Comparison of ENCODE assay signal across 9 cellular contexts in the genomic region with DNA sequence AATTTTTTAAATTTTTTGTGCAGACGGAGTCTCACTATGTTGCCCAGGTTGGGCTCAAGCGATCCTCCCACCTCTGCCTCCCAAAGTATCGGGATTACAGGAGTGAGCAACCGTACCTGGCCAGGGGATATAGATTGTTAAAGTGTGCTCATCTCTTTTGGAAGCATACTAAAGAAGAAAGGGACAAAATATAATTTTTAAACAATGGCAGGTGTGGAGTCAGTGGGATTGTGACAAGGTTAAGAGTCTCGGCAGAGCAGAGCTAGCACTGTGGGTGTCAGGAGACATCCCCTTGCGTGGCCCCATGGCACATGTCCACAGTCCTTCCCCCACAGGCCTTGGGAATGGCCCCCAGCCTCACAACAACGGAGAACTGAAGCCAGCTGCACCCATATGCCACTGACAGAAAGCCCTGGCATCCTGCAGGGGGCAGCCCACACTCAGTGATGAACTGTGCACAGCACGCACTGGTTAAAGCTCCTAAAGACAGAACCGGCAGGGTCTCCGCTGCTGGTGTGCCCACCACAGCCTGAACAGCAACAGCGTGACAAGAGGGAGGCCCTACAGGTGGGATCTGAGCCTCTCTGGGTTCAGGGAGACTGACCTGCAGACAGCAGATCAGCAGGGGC. TPM values are rescaled to one million over a fixed set of nuclear protein-coding genes. Genes with fewer than 3 reads are reported as not detected.
DNase-seq lines count a peak whose midpoint lies in the region; ATAC-seq and TF ChIP-seq lines count a peak whose summit lies in the region.
"Had no signal": no experiment of that assay in that cellular context is flagged by ENCODE, and none has a peak within 500 bp of the region (broad histone marks: within the 10 kb centered on the region; RNA-seq: fewer than 3 reads in every experiment).

No MANE protein-coding gene starts in this region.

- H3K27ac ChIP-seq in coronary artery: no peak overlapping the region

- no peaks in the 10 kb centered on the region for H3K9me3 Mint-ChIP-seq in activated naive CD8-positive, alpha-beta T cell treated with anti-CD3 and anti-CD28 coated beads, Interleukin-2, amount 10 ng/mL, durations not matched to agents 7 days and 5 days
- H3K9me3 Mint-ChIP-seq: memory B cell had no signal

- no peak overlapping the region for H3K27ac Mint-ChIP-seq in activated naive CD8-positive, alpha-beta T cell treated with anti-CD3 and anti-CD28 coated beads, Interleukin-2, amount 10 ng/mL, durations not matched to agents 7 days and 5 days
- H3K27ac Mint-ChIP-seq: memory B cell had no signal

- no peak for ATAC-seq in activated naive CD8-positive, alpha-beta T cell treated with anti-CD3 and anti-CD28 coated beads, Interleukin-2, amount 10 ng/mL, durations not matched to agents 7 days and 5 days (ENCODE audit: low read depth)
- ATAC-seq in stimulated activated naive CD8-positive, alpha-beta T cell treated with anti-CD3 and anti-CD28 coated beads, Interleukin-15, Interleukin-2, amounts not matched to agents 100 U/mL and 50 U/mL, for 24 hours: no peak
- ATAC-seq in HG03159 (IDR thresholded peaks at IDR 0.05; ENCODE audit: unreplicated experiment): no peak

- no peaks in the 10 kb centered on the region for H3K27me3 Mint-ChIP-seq in activated naive CD8-positive, alpha-beta T cell treated with anti-CD3 and anti-CD28 coated beads, Interleukin-2, amount 10 ng/mL, durations not matched to agents 7 days and 5 days
- H3K27me3 Mint-ChIP-seq: memory B cell had no signal

- in situ Hi-C loops in G401 (cut with HindIII; ENCODE audit: low sequenced_read_pairs): no loop called here

- TF ChIP-seq CTCF in coronary artery (IDR thresholded peaks at IDR 0.05): no peak

- H3K4me1 Mint-ChIP-seq in activated naive CD8-positive, alpha-beta T cell treated with anti-CD3 and anti-CD28 coated beads, Interleukin-2, amount 10 ng/mL, durations not matched to agents 7 days and 5 days: peaks cover 1% of the 10 kb centered on the region

- no peak overlapping the region for H3K4me3 Mint-ChIP-seq in activated naive CD8-positive, alpha-beta T cell treated with anti-CD3 and anti-CD28 coated beads, Interleukin-2, amount 10 ng/mL, durations not matched to agents 7 days and 5 days
- H3K4me3 Mint-ChIP-seq: memory B cell had no signal

- DNase-seq in G401 (ENCODE audit: low spot score) (peak; percentile 55), NCI-H1694 (lab: John Stamatoyannopoulos, UW) (peak; percentile 28), iPS-NIHi11 (ENCODE audit: low spot score) (peak; percentile 59), NCI-H1092 (lab: John Stamatoyannopoulos, UW) (no peak), coronary artery (ENCODE audit: low spot score) (no peak)
- peak; percentile 59 for DNase-seq in activated naive CD8-positive, alpha-beta T cell treated with anti-CD3 and anti-CD28 coated beads, Interleukin-2, amount 10 ng/mL, durations not matched to agents 7 days and 5 days
- peak; percentile 52 for DNase-seq in stimulated activated naive CD8-positive, alpha-beta T cell treated with anti-CD3 and anti-CD28 coated beads, Interleukin-15, Interleukin-2, amounts not matched to agents 100 U/mL and 50 U/mL, for 24 hours

- H3K4me3 ChIP-seq in coronary artery: no peak overlapping the region

- POLR2A ChIA-PET in activated naive CD8-positive, alpha-beta T cell treated with anti-CD3 and anti-CD28 coated beads, Interleukin-2, amount 10 ng/mL, durations not matched to agents 7 days and 5 days (lab: Charles Lee): no interaction called here

- peaks cover 18% of the 10 kb centered on the region for H3K36me3 Mint-ChIP-seq in activated naive CD8-positive, alpha-beta T cell treated with anti-CD3 and anti-CD28 coated beads, Interleukin-2, amount 10 ng/mL, durations not matched to agents 7 days and 5 days

RNA-seq across cellular contexts. Expression of gene SERPIND1, which starts 29.9 kb away (rescaled TPM):
- total RNA-seq in G401 (2014; rRNA removed; shearing (Covaris generic)): not detected in 2 replicates
- total RNA-seq in activated naive CD8-positive, alpha-beta T cell treated with anti-CD3 and anti-CD28 coated beads, Interleukin-2, amount 10 ng/mL, durations not matched to agents 7 days and 5 days: not detected

RNA-seq across cellular contexts. Expression of gene PI4KA, which starts 54.8 kb away (rescaled TPM):
- 34.3 and 37.2 TPM in 2 replicates for total RNA-seq in G401 (2014; rRNA removed; shearing (Covaris generic))
- total RNA-seq in activated naive CD8-positive, alpha-beta T cell treated with anti-CD3 and anti-CD28 coated beads, Interleukin-2, amount 10 ng/mL, durations not matched to agents 7 days and 5 days: 100 to 1,000 TPM; 100 to 106 TPM

RNA-seq across cellular contexts. Expression of gene SNAP29, which starts 55.0 kb away (rescaled TPM):
- total RNA-seq in G401 (2014; rRNA removed; shearing (Covaris generic)): 8.3 and 16.4 TPM in 2 replicates
- 10 to 100 TPM; 29.7 to 32.5 TPM for total RNA-seq in activated naive CD8-positive, alpha-beta T cell treated with anti-CD3 and anti-CD28 coated beads, Interleukin-2, amount 10 ng/mL, durations not matched to agents 7 days and 5 days

Comparison
In these comparisons a context has a peak if more than half of its experiments do, and no peak if none do; other contexts are left out.
1. DNase-seq: peak in G401 (single experiment), NCI-H1694 (single experiment), activated naive CD8-positive, alpha-beta T cell treated with anti-CD3 and anti-CD28 coated beads, Interleukin-2, amount 10 ng/mL, durations not matched to agents 7 days and 5 days (single experiment), iPS-NIHi11 (single experiment) and stimulated activated naive CD8-positive, alpha-beta T cell treated with anti-CD3 and anti-CD28 coated beads, Interleukin-15, Interleukin-2, amounts not matched to agents 100 U/mL and 50 U/mL, for 24 hours (single experiment); none in NCI-H1092 (single experiment) and coronary artery (single experiment).